In the genomic region with DNA sequence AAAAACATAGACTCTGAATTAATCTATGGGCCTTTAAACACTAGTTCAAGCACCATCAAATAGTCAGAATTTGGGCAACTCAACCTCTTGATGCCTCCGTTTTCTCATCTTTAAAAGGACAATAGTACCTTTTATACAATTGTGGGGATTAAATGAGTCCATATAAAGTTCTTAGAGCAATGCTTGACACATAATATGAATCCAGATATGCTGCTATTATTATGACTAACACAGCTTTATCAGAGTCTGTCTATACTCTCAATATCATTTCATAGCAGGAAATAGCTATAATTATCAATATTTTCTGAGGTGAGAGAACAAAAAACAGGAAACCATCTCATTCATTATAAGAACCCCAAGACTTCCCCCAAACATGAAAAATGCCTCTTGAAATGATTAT, we compare ENCODE assay signal across 6 cellular contexts.
"Had no signal": no experiment of that assay in that cellular context is flagged by ENCODE, and none has a peak within 500 bp of the region (broad histone marks: within the 10 kb centered on the region; RNA-seq: fewer than 3 reads in every experiment).

No MANE protein-coding gene starts in this region.

- H3K4me1 Mint-ChIP-seq: IgD-negative memory B cell had no signal

- H3K4me3 Mint-ChIP-seq: IgD-negative memory B cell had no signal

- H3K27ac Mint-ChIP-seq: IgD-negative memory B cell had no signal

- DNase-seq: IMR-90, KBM-7, KG1 had no signal

- ATAC-seq: HepG2, K562 had no signal
